Comparison of ENCODE assay signal across 2 cellular contexts in the genomic region with DNA sequence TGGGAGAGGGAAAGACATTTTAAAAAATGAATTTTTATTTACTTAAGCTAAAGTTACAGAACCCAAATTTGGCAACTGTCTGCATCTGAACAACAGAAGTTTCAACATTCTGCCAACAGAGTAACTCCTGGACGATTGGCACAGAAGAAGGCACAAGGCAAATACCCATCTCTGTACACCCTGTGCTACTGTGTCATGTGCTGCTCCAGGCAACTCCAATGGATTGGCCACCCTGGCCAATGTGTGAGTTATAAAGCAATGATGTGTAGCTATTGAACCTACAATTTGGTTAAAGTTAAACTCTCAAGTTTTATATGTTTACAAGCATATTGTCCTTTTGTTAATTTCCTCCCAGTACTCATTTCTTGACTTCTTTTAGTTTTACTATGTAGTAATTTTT.
A peak's percentile ranks its signal among the peaks of the same experiment; 100 is the strongest.
TF ChIP-seq lines count a peak whose summit lies in the region.

No MANE protein-coding gene starts in this region.

TF ChIP-seq in liver, 16 proteins besides CTCF, POLR2A, EP300 and RAD21:
- TF ChIP-seq YY1 (IDR thresholded peaks at IDR 0.05) (peak; percentile 61), HNF4A (conservative IDR thresholded peaks at IDR 0.05) (peak; percentile 74 to 77), FOXA2 (IDR thresholded peaks at IDR 0.05) (peak; percentile 58), FOXA1 (IDR thresholded peaks at IDR 0.05) (peak; percentile 33), RXRA (IDR thresholded peaks at IDR 0.05) (peak in 1 of 2 donors; percentile 66), HNF4G (IDR thresholded peaks at IDR 0.05) (no peak), NR2F2 (IDR thresholded peaks at IDR 0.05) (no peak), SP1 (IDR thresholded peaks at IDR 0.05) (peak; percentile 80), TAF1 (conservative IDR thresholded peaks at IDR 0.05) (no peak), GABPA (IDR thresholded peaks at IDR 0.05 in 1 of 2, conservative IDR thresholded peaks at IDR 0.05 in 1 of 2) (peak in 1 of 2 donors; percentile 26), JUND (IDR thresholded peaks at IDR 0.05) (peak; percentile 53 to 59)
- TF ChIP-seq, protein P1, sequence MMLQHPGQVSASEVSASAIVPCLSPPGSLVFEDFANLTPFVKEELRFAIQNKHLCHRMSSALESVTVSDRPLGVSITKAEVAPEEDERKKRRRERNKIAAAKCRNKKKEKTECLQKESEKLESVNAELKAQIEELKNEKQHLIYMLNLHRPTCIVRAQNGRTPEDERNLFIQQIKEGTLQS (IDR thresholded peaks at IDR 0.05), result peak; percentile 47
- TF ChIP-seq, protein P2, sequence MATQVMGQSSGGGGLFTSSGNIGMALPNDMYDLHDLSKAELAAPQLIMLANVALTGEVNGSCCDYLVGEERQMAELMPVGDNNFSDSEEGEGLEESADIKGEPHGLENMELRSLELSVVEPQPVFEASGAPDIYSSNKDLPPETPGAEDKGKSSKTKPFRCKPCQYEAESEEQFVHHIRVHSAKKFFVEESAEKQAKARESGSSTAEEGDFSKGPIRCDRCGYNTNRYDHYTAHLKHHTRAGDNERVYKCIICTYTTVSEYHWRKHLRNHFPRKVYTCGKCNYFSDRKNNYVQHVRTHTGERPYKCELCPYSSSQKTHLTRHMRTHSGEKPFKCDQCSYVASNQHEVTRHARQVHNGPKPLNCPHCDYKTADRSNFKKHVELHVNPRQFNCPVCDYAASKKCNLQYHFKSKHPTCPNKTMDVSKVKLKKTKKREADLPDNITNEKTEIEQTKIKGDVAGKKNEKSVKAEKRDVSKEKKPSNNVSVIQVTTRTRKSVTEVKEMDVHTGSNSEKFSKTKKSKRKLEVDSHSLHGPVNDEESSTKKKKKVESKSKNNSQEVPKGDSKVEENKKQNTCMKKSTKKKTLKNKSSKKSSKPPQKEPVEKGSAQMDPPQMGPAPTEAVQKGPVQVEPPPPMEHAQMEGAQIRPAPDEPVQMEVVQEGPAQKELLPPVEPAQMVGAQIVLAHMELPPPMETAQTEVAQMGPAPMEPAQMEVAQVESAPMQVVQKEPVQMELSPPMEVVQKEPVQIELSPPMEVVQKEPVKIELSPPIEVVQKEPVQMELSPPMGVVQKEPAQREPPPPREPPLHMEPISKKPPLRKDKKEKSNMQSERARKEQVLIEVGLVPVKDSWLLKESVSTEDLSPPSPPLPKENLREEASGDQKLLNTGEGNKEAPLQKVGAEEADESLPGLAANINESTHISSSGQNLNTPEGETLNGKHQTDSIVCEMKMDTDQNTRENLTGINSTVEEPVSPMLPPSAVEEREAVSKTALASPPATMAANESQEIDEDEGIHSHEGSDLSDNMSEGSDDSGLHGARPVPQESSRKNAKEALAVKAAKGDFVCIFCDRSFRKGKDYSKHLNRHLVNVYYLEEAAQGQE (IDR thresholded peaks at IDR 0.05), result peak; percentile 49
- TF ChIP-seq, protein P3, sequence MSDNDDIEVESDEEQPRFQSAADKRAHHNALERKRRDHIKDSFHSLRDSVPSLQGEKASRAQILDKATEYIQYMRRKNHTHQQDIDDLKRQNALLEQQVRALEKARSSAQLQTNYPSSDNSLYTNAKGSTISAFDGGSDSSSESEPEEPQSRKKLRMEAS (IDR thresholded peaks at IDR 0.05), result peak; percentile 67
- TF ChIP-seq, protein P4, sequence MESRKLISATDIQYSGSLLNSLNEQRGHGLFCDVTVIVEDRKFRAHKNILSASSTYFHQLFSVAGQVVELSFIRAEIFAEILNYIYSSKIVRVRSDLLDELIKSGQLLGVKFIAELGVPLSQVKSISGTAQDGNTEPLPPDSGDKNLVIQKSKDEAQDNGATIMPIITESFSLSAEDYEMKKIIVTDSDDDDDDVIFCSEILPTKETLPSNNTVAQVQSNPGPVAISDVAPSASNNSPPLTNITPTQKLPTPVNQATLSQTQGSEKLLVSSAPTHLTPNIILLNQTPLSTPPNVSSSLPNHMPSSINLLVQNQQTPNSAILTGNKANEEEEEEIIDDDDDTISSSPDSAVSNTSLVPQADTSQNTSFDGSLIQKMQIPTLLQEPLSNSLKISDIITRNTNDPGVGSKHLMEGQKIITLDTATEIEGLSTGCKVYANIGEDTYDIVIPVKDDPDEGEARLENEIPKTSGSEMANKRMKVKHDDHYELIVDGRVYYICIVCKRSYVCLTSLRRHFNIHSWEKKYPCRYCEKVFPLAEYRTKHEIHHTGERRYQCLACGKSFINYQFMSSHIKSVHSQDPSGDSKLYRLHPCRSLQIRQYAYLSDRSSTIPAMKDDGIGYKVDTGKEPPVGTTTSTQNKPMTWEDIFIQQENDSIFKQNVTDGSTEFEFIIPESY (IDR thresholded peaks at IDR 0.05), result peak; percentile 70

TF ChIP-seq in HepG2, 621 proteins besides CTCF, POLR2A, EP300 and RAD21:
- TF ChIP-seq, protein P5, sequence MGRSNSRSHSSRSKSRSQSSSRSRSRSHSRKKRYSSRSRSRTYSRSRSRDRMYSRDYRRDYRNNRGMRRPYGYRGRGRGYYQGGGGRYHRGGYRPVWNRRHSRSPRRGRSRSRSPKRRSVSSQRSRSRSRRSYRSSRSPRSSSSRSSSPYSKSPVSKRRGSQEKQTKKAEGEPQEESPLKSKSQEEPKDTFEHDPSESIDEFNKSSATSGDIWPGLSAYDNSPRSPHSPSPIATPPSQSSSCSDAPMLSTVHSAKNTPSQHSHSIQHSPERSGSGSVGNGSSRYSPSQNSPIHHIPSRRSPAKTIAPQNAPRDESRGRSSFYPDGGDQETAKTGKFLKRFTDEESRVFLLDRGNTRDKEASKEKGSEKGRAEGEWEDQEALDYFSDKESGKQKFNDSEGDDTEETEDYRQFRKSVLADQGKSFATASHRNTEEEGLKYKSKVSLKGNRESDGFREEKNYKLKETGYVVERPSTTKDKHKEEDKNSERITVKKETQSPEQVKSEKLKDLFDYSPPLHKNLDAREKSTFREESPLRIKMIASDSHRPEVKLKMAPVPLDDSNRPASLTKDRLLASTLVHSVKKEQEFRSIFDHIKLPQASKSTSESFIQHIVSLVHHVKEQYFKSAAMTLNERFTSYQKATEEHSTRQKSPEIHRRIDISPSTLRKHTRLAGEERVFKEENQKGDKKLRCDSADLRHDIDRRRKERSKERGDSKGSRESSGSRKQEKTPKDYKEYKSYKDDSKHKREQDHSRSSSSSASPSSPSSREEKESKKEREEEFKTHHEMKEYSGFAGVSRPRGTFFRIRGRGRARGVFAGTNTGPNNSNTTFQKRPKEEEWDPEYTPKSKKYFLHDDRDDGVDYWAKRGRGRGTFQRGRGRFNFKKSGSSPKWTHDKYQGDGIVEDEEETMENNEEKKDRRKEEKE (IDR thresholded peaks at IDR 0.05), result no peak
- TF ChIP-seq ZNF383 (CRISPR knock-in tag; IDR thresholded peaks at IDR 0.05; ENCODE audit: borderline replicate concordance), result no peak
- no peak for TF ChIP-seq ZNF7 (CRISPR knock-in tag; IDR thresholded peaks at IDR 0.05)
- no peak for TF ChIP-seq NFE2 (CRISPR knock-in tag; IDR thresholded peaks at IDR 0.05)
- TF ChIP-seq, protein P6, sequence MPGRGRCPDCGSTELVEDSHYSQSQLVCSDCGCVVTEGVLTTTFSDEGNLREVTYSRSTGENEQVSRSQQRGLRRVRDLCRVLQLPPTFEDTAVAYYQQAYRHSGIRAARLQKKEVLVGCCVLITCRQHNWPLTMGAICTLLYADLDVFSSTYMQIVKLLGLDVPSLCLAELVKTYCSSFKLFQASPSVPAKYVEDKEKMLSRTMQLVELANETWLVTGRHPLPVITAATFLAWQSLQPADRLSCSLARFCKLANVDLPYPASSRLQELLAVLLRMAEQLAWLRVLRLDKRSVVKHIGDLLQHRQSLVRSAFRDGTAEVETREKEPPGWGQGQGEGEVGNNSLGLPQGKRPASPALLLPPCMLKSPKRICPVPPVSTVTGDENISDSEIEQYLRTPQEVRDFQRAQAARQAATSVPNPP (CRISPR knock-in tag; IDR thresholded peaks at IDR 0.05), result no peak
- TF ChIP-seq ZNF264 (CRISPR knock-in tag; IDR thresholded peaks at IDR 0.05), result no peak
- TF ChIP-seq, protein P7, sequence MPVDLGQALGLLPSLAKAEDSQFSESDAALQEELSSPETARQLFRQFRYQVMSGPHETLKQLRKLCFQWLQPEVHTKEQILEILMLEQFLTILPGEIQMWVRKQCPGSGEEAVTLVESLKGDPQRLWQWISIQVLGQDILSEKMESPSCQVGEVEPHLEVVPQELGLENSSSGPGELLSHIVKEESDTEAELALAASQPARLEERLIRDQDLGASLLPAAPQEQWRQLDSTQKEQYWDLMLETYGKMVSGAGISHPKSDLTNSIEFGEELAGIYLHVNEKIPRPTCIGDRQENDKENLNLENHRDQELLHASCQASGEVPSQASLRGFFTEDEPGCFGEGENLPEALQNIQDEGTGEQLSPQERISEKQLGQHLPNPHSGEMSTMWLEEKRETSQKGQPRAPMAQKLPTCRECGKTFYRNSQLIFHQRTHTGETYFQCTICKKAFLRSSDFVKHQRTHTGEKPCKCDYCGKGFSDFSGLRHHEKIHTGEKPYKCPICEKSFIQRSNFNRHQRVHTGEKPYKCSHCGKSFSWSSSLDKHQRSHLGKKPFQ (CRISPR knock-in tag; IDR thresholded peaks at IDR 0.05; ENCODE audit: insufficient replicate concordance), result no peak
- TF ChIP-seq HIVEP1 (CRISPR knock-in tag; IDR thresholded peaks at IDR 0.05), result no peak
- no peak for TF ChIP-seq ZNF256 (CRISPR knock-in tag; conservative IDR thresholded peaks at IDR 0.05)
- no peak for TF ChIP-seq SMAD1 (CRISPR knock-in tag; IDR thresholded peaks at IDR 0.05; ENCODE audit: borderline replicate concordance, low read depth)
- TF ChIP-seq ZFP41 (CRISPR knock-in tag; IDR thresholded peaks at IDR 0.05; ENCODE audit: borderline replicate concordance), result no peak
- no peak for TF ChIP-seq HOXA3 (CRISPR knock-in tag; IDR thresholded peaks at IDR 0.05)
- TF ChIP-seq CAMTA2 (CRISPR knock-in tag; IDR thresholded peaks at IDR 0.05; ENCODE audit: borderline replicate concordance), result no peak
- TF ChIP-seq ZNF282 (IDR thresholded peaks at IDR 0.05; ENCODE audit: partially characterized antibody), result no peak
- TF ChIP-seq, protein P8, sequence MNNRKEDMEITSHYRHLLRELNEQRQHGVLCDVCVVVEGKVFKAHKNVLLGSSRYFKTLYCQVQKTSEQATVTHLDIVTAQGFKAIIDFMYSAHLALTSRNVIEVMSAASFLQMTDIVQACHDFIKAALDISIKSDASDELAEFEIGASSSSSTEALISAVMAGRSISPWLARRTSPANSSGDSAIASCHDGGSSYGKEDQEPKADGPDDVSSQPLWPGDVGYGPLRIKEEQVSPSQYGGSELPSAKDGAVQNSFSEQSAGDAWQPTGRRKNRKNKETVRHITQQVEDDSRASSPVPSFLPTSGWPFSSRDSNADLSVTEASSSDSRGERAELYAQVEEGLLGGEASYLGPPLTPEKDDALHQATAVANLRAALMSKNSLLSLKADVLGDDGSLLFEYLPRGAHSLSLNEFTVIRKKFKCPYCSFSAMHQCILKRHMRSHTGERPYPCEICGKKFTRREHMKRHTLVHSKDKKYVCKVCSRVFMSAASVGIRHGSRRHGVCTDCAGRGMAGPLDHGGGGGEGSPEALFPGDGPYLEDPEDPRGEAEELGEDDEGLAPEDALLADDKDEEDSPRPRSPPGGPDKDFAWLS (CRISPR knock-in tag; IDR thresholded peaks at IDR 0.05; ENCODE audit: borderline replicate concordance), result no peak
- no peak for TF ChIP-seq CENPT (CRISPR knock-in tag; IDR thresholded peaks at IDR 0.05; ENCODE audit: low read depth)
- no peak for TF ChIP-seq SMARCC2 (IDR thresholded peaks at IDR 0.05)
- no peak for TF ChIP-seq ZNF33A (CRISPR knock-in tag; IDR thresholded peaks at IDR 0.05; ENCODE audit: borderline replicate concordance)
- TF ChIP-seq FOXK1 (CRISPR knock-in tag; IDR thresholded peaks at IDR 0.05; ENCODE audit: borderline replicate concordance, low read depth), result no peak
